ENCODE assay signal across 8 cellular contexts in genomic region chr2:19349911-19350677, GRCh38. TPM values are rescaled to one million over a fixed set of nuclear protein-coding genes. Genes with fewer than 3 reads are reported as not detected.
DNase-seq lines count a peak whose midpoint lies in the region; ATAC-seq and TF ChIP-seq lines count a peak whose summit lies in the region.

No MANE protein-coding gene starts in this region.

- peaks cover 75% of the 10 kb centered on the region for H3K27me3 Mint-ChIP-seq in activated naive CD4-positive, alpha-beta T cell treated with anti-CD3 and anti-CD28 coated beads, Interleukin-2, amount 10 ng/mL, durations not matched to agents 7 days and 5 days

- peaks cover 18% of the 10 kb centered on the region for H3K36me3 Mint-ChIP-seq in activated naive CD4-positive, alpha-beta T cell treated with anti-CD3 and anti-CD28 coated beads, Interleukin-2, amount 10 ng/mL, durations not matched to agents 7 days and 5 days

- peaks cover 31% of the 10 kb centered on the region for H3K4me1 Mint-ChIP-seq in activated naive CD4-positive, alpha-beta T cell treated with anti-CD3 and anti-CD28 coated beads, Interleukin-2, amount 10 ng/mL, durations not matched to agents 7 days and 5 days

- H3K4me3 Mint-ChIP-seq in activated naive CD4-positive, alpha-beta T cell treated with anti-CD3 and anti-CD28 coated beads, Interleukin-2, amount 10 ng/mL, durations not matched to agents 7 days and 5 days, result no peak overlapping the region

- H3K9me3 Mint-ChIP-seq in activated naive CD4-positive, alpha-beta T cell treated with anti-CD3 and anti-CD28 coated beads, Interleukin-2, amount 10 ng/mL, durations not matched to agents 7 days and 5 days, result no peaks in the 10 kb centered on the region

- intact Hi-C loops in left cardiac atrium (cut with DNase I) (loop anchor here in 1 of 2 donors (10.0 kb wide), 3 partner anchors 315 to 465 kb away; no protein-coding TSS in a partner anchor), posterior cingulate gyrus (cut with DNase I) (loop anchor here (5.0 to 10.0 kb wide), 3 partner anchors 225 to 512 kb away; no protein-coding TSS in a partner anchor)

- ATAC-seq in left cardiac atrium (peak in 1 of 2 donors; percentile 12), HG02642 (IDR thresholded peaks at IDR 0.05; ENCODE audit: poor library complexity, unreplicated experiment) (no peak)

- TF ChIP-seq CTCF in LNCAP (IDR thresholded peaks at IDR 0.05), result peak; percentile 51

- peak; percentile 22 for DNase-seq in COLO829 (ENCODE audit: low spot score)
- peak; percentile 66 for DNase-seq in activated naive CD4-positive, alpha-beta T cell treated with anti-CD3 and anti-CD28 coated beads, Interleukin-2, amount 10 ng/mL, durations not matched to agents 7 days and 5 days
- DNase-seq in left cardiac atrium, result peak; percentile 67
- DNase-seq in posterior cingulate gyrus, result peak; percentile 37 to 95 (median 62)
- DNase-seq in NCI-H1417 treated with DMSO at 0.1 percent for 48 hours (lab: John Stamatoyannopoulos, UW), result no peak
- no peak for DNase-seq in DMS153 (lab: John Stamatoyannopoulos, UW)

- CTCF ChIA-PET in activated naive CD4-positive, alpha-beta T cell treated with anti-CD3 and anti-CD28 coated beads, Interleukin-2, amount 10 ng/mL, durations not matched to agents 7 days and 5 days (lab: Charles Lee), result interaction anchor here (0.7 to 5.3 kb wide), 9 partner anchors 8 to 830 kb away, joined by 3 to 36 read pairs (median 5); partner anchors contain the start of gene OSR1

- H3K27ac Mint-ChIP-seq in activated naive CD4-positive, alpha-beta T cell treated with anti-CD3 and anti-CD28 coated beads, Interleukin-2, amount 10 ng/mL, durations not matched to agents 7 days and 5 days, result no peak overlapping the region

RNA-seq across cellular contexts. Expression of gene OSR1, which starts 8.3 kb away (rescaled TPM):
- 10 to 100 TPM; 59.7 to 67.9 TPM for total RNA-seq in left cardiac atrium

Comparison
In these comparisons a context has a peak if more than half of its experiments do, and no peak if none do; other contexts are left out.
1. DNase-seq: peak in COLO829 (single experiment), activated naive CD4-positive, alpha-beta T cell treated with anti-CD3 and anti-CD28 coated beads, Interleukin-2, amount 10 ng/mL, durations not matched to agents 7 days and 5 days (single experiment), left cardiac atrium (single experiment) and posterior cingulate gyrus (10 of 10); none in NCI-H1417 treated with DMSO at 0.1 percent for 48 hours (single experiment) and DMS153 (single experiment).